Comparison of ENCODE assay signal across 30 cellular contexts in genomic region chr11:119619665-119620064, GRCh38.
DNase-seq lines count a peak whose midpoint lies in the region; ATAC-seq and TF ChIP-seq lines count a peak whose summit lies in the region.
"Had no signal": no experiment of that assay in that cellular context is flagged by ENCODE, and none has a peak within 500 bp of the region (broad histone marks: within the 10 kb centered on the region; RNA-seq: fewer than 3 reads in every experiment).

No MANE protein-coding gene starts in this region.

- peak; percentile 52 for ATAC-seq in GM21447 (IDR thresholded peaks at IDR 0.05; ENCODE audit: unreplicated experiment)
- ATAC-seq in HG03354 (IDR thresholded peaks at IDR 0.05; ENCODE audit: poor library complexity, severe bottlenecking, unreplicated experiment) = peak; percentile 63
- no peak for ATAC-seq in HG02938 (IDR thresholded peaks at IDR 0.05; ENCODE audit: unreplicated experiment)
- ATAC-seq: effector memory CD8-positive, alpha-beta T cell; naive thymus-derived CD8-positive, alpha-beta T cell; stimulated activated naive CD8-positive, alpha-beta T cell treated with anti-CD3 and anti-CD28 coated beads, Interleukin-15, amount 100 ng/mL, for 72 hours had no signal

- H4K20me1 ChIP-seq in neural progenitor cell (ENCODE audit: low read depth) = peaks cover 5% of the 10 kb centered on the region

- peaks cover 52% of the 10 kb centered on the region for H3K4me1 Mint-ChIP-seq in neural progenitor cell
- peaks cover 13% of the 10 kb centered on the region for H3K4me1 Mint-ChIP-seq in activated CD4-positive, alpha-beta memory T cell treated with anti-CD3 and anti-CD28 coated beads for 36 hours (ENCODE audit: low read depth)
- H3K4me1 Mint-ChIP-seq: activated naive CD4-positive, alpha-beta T cell treated with anti-CD3 and anti-CD28 coated beads, Interleukin-2, amount 10 ng/mL, durations not matched to agents 7 days and 5 days had no signal

- peak overlapping the region; percentile 61 for H3K4me3 Mint-ChIP-seq in neural progenitor cell
- H3K4me3 Mint-ChIP-seq in activated CD4-positive, alpha-beta memory T cell treated with anti-CD3 and anti-CD28 coated beads for 36 hours = no peak overlapping the region
- H3K4me3 Mint-ChIP-seq: activated B cell treated with CpG ODN at 0.5 μM for 24 hours; activated naive CD4-positive, alpha-beta T cell treated with anti-CD3 and anti-CD28 coated beads, Interleukin-2, amount 10 ng/mL, durations not matched to agents 7 days and 5 days; effector memory CD8-positive, alpha-beta T cell; HFFc6; mesothelial cell of epicardium; naive thymus-derived CD8-positive, alpha-beta T cell; stimulated activated naive CD8-positive, alpha-beta T cell treated with anti-CD3 and anti-CD28 coated beads, Interleukin-15, amount 100 ng/mL, for 72 hours had no signal

- H3K36me3 Mint-ChIP-seq in neural progenitor cell = no peaks in the 10 kb centered on the region
- no peaks in the 10 kb centered on the region for H3K36me3 Mint-ChIP-seq in activated CD4-positive, alpha-beta memory T cell treated with anti-CD3 and anti-CD28 coated beads for 36 hours
- H3K36me3 Mint-ChIP-seq: activated naive CD4-positive, alpha-beta T cell treated with anti-CD3 and anti-CD28 coated beads, Interleukin-2, amount 10 ng/mL, durations not matched to agents 7 days and 5 days; mesothelial cell of epicardium; naive thymus-derived CD8-positive, alpha-beta T cell had no signal

- H3K9ac ChIP-seq in neural progenitor cell = no peak overlapping the region

- POLR2A ChIA-PET in activated CD4-positive, alpha-beta memory T cell treated with anti-CD3 and anti-CD28 coated beads for 36 hours (lab: Charles Lee) = no interaction called here

- intact Hi-C loops in activated CD4-positive, alpha-beta memory T cell treated with anti-CD3 and anti-CD28 coated beads for 36 hours (cut with micrococcal nuclease) = no loop called here

- no peaks in the 10 kb centered on the region for H3K9me3 ChIP-seq in neural progenitor cell (ENCODE audit: low read depth)
- H3K9me3 ChIP-seq: BE2C, Caco-2, colonic mucosa, tibial artery had no signal

- TF ChIP-seq CTCF in GM12865 (IDR thresholded peaks at IDR 0.05; ENCODE audit: insufficient read depth, low read depth, low read length, missing control alignments) (no peak), neural progenitor cell (IDR thresholded peaks at IDR 0.05) (no peak)

- H2AFZ ChIP-seq in neural progenitor cell (replicated peaks) = no peak overlapping the region

- H3F3A ChIP-seq in neural progenitor cell (ENCODE audit: low read depth) = peaks cover 9% of the 10 kb centered on the region

- CTCF ChIA-PET in activated CD4-positive, alpha-beta memory T cell treated with anti-CD3 and anti-CD28 coated beads for 36 hours (lab: Charles Lee) = no interaction called here

- H3K4me1 ChIP-seq in neural progenitor cell = peaks cover 26% of the 10 kb centered on the region
- H3K4me1 ChIP-seq: colonic mucosa, tibial artery had no signal

- no peaks in the 10 kb centered on the region for H3K36me3 ChIP-seq in neural progenitor cell
- H3K36me3 ChIP-seq: BE2C, colonic mucosa, tibial artery had no signal

- H3K27ac ChIP-seq in neural progenitor cell = no peak overlapping the region
- H3K27ac ChIP-seq: colonic mucosa, tibial artery had no signal

- peaks cover 5% of the 10 kb centered on the region for H3K27me3 ChIP-seq in neural progenitor cell
- H3K27me3 ChIP-seq: BE2C, colonic mucosa had no signal

- DNase-seq in GM12865 (ENCODE audit: low read depth) = peak; percentile 9
- no peak for DNase-seq in neural progenitor cell (ENCODE audit: low spot score)
- no peak for DNase-seq in HCEC 1CT
- DNase-seq in activated CD4-positive, alpha-beta memory T cell treated with anti-CD3 and anti-CD28 coated beads for 36 hours = no peak
- no peak for DNase-seq in HuH-7.5 (ENCODE audit: low spot score)
- DNase-seq: activated B cell treated with CpG ODN at 0.5 μM for 24 hours; activated CD4-positive, alpha-beta T cell treated with anti-CD3 and anti-CD28 coated beads, Interleukin-2, amount 50 U/mL, for 4 hours; activated CD8-positive, alpha-beta memory T cell treated with anti-CD3 and anti-CD28 coated beads, Interleukin-2, amount 50 U/mL, for 48 hours; activated naive CD4-positive, alpha-beta T cell treated with anti-CD3 and anti-CD28 coated beads, Interleukin-2, amount 10 ng/mL, durations not matched to agents 7 days and 5 days; BE2C; Caco-2; colonic mucosa; effector memory CD8-positive, alpha-beta T cell; erythroblast; GF-D8; HFFc6; KG1; kidney; MM.1S; NCI-H1417; NCI-H2081 treated with DMSO at 0.1 percent for 48 hours; NCI-H345; NCI-H748 treated with DMSO at 0.1 percent for 48 hours; stimulated activated naive CD8-positive, alpha-beta T cell treated with anti-CD3 and anti-CD28 coated beads, Interleukin-15, amount 100 ng/mL, for 72 hours; tibial artery had no signal

- H3K4me2 ChIP-seq in neural progenitor cell = no peak overlapping the region

- peaks cover 11% of the 10 kb centered on the region for H3K27me3 Mint-ChIP-seq in neural progenitor cell (ENCODE audit: insufficient read depth, low read depth)
- H3K27me3 Mint-ChIP-seq in activated CD4-positive, alpha-beta memory T cell treated with anti-CD3 and anti-CD28 coated beads for 36 hours = no peaks in the 10 kb centered on the region

- no peaks in the 10 kb centered on the region for H3K79me2 ChIP-seq in neural progenitor cell (ENCODE audit: low read depth)

- H3K9me3 Mint-ChIP-seq in neural progenitor cell = no peaks in the 10 kb centered on the region
- H3K9me3 Mint-ChIP-seq in activated CD4-positive, alpha-beta memory T cell treated with anti-CD3 and anti-CD28 coated beads for 36 hours = no peaks in the 10 kb centered on the region
- H3K9me3 Mint-ChIP-seq: activated B cell treated with CpG ODN at 0.5 μM for 24 hours; activated naive CD4-positive, alpha-beta T cell treated with anti-CD3 and anti-CD28 coated beads, Interleukin-2, amount 10 ng/mL, durations not matched to agents 7 days and 5 days; effector memory CD8-positive, alpha-beta T cell; HFFc6; mesothelial cell of epicardium; naive thymus-derived CD8-positive, alpha-beta T cell; stimulated activated naive CD8-positive, alpha-beta T cell treated with anti-CD3 and anti-CD28 coated beads, Interleukin-15, amount 100 ng/mL, for 72 hours had no signal

- no peak overlapping the region for H3K4me3 ChIP-seq in GM12865 (ENCODE audit: low read depth, low read length)
- H3K4me3 ChIP-seq in neural progenitor cell = no peak overlapping the region
- H3K4me3 ChIP-seq: colonic mucosa, tibial artery had no signal

- no peak overlapping the region for H3K27ac Mint-ChIP-seq in neural progenitor cell
- H3K27ac Mint-ChIP-seq in activated CD4-positive, alpha-beta memory T cell treated with anti-CD3 and anti-CD28 coated beads for 36 hours = no peak overlapping the region
- H3K27ac Mint-ChIP-seq: activated B cell treated with CpG ODN at 0.5 μM for 24 hours; activated naive CD4-positive, alpha-beta T cell treated with anti-CD3 and anti-CD28 coated beads, Interleukin-2, amount 10 ng/mL, durations not matched to agents 7 days and 5 days; effector memory CD8-positive, alpha-beta T cell; HFFc6; mesothelial cell of epicardium; stimulated activated naive CD8-positive, alpha-beta T cell treated with anti-CD3 and anti-CD28 coated beads, Interleukin-15, amount 100 ng/mL, for 72 hours had no signal
